In genomic region chr19:11382898-11383705, GRCh38 we compare ENCODE assay signal across 8 cellular contexts. TPM values are rescaled to one million over a fixed set of nuclear protein-coding genes. Genes with fewer than 3 reads are reported as not detected.
A peak's percentile ranks its signal among the peaks of the same experiment; 100 is the strongest.
DNase-seq lines count a peak whose midpoint lies in the region; ATAC-seq and TF ChIP-seq lines count a peak whose summit lies in the region.

No MANE protein-coding gene starts in this region.

- peaks cover 23% of the 10 kb centered on the region for H3K79me2 ChIP-seq in DOHH2 (ENCODE audit: control insufficient read depth, low read length)
- H3K79me2 ChIP-seq in MM.1S (ENCODE audit: low read length): peaks cover 4% of the 10 kb centered on the region; the same call in 1 of the 2 replicates

- H3K36me3 ChIP-seq in DOHH2 (ENCODE audit: control insufficient read depth, low read length) (peaks cover 12% of the 10 kb centered on the region), MM.1S (replicated peaks; ENCODE audit: insufficient read depth, low read length) (no peaks in the 10 kb centered on the region)
- H3K36me3 ChIP-seq in effector memory CD4-positive, alpha-beta T cell (ENCODE audit: control insufficient read depth, insufficient read depth, low read length): peaks cover 1% of the 10 kb centered on the region

- peak overlapping the region; percentile 70 for H3K4me2 ChIP-seq in DOHH2 (ENCODE audit: low read length)
- H3K4me2 ChIP-seq in MM.1S (ENCODE audit: low read depth, low read length): peak overlapping the region; percentile 72; the same call in 1 of the 2 replicates

- H3K4me1 Mint-ChIP-seq in mesothelial cell of epicardium (peaks cover 18% of the 10 kb centered on the region), type B pancreatic cell (ENCODE audit: unreplicated experiment) (peaks cover 19% of the 10 kb centered on the region)

- H3K27ac ChIP-seq in DOHH2 (ENCODE audit: low read depth, low read length) (no peak overlapping the region), MM.1S (ENCODE audit: low read length) (no peak overlapping the region)
- H3K27ac ChIP-seq in effector memory CD4-positive, alpha-beta T cell (ENCODE audit: insufficient read depth, low read length, poor library complexity, severe bottlenecking): no peak overlapping the region

- no peak for ATAC-seq in HG03280 (IDR thresholded peaks at IDR 0.05; ENCODE audit: unreplicated experiment)
- no peak for ATAC-seq in GM21737 (IDR thresholded peaks at IDR 0.05; ENCODE audit: unreplicated experiment)

- DNase-seq in MM.1S (no peak), UCSD-AML1 (lab: John Stamatoyannopoulos, UW; ENCODE audit: unreplicated experiment) (peak; percentile 77), mesothelial cell of epicardium (ENCODE audit: low spot score in 2 of 2, unreplicated experiment in 2 of 2) (no peak), type B pancreatic cell (ENCODE audit: extremely low spot score, unreplicated experiment) (no peak)
- DNase-seq in effector memory CD4-positive, alpha-beta T cell: no peak

- H3K9me3 ChIP-seq in DOHH2 (ENCODE audit: control insufficient read depth, insufficient read depth, low read length) (no peaks in the 10 kb centered on the region), MM.1S (replicated peaks; ENCODE audit: insufficient read depth, low read length) (no peaks in the 10 kb centered on the region)
- H3K9me3 ChIP-seq in effector memory CD4-positive, alpha-beta T cell (ENCODE audit: control insufficient read depth, low read length): no peaks in the 10 kb centered on the region

- H3K27me3 ChIP-seq in DOHH2 (ENCODE audit: control insufficient read depth, low read length) (peaks cover 6% of the 10 kb centered on the region; the same call in 1 of the 2 replicates), MM.1S (replicated peaks; ENCODE audit: insufficient read depth, low read length) (peaks cover 26% of the 10 kb centered on the region)
- H3K27me3 ChIP-seq in effector memory CD4-positive, alpha-beta T cell (replicated peaks; ENCODE audit: control insufficient read depth, insufficient read depth, low read length, poor library complexity, severe bottlenecking): peaks cover 13% of the 10 kb centered on the region

- no peaks in the 10 kb centered on the region for H3K9me3 Mint-ChIP-seq in mesothelial cell of epicardium
- H3K9me3 Mint-ChIP-seq in type B pancreatic cell: no peaks in the 10 kb centered on the region

- no peaks in the 10 kb centered on the region for H3K9me2 ChIP-seq in DOHH2 (replicated peaks; ENCODE audit: control insufficient read depth, low read length)
- no peaks in the 10 kb centered on the region for H3K9me2 ChIP-seq in MM.1S (replicated peaks; ENCODE audit: insufficient read depth, low read length)

- H3K9ac ChIP-seq in MM.1S (ENCODE audit: low read length): no peak overlapping the region

- TF ChIP-seq CTCF in DOHH2 (IDR thresholded peaks at IDR 0.05; ENCODE audit: low read depth, low read length, poor library complexity, severe bottlenecking) (peak; percentile 82), MM.1S (IDR thresholded peaks at IDR 0.05; ENCODE audit: low read length) (peak; percentile 45), mesothelial cell of epicardium (IDR thresholded peaks at IDR 0.05; ENCODE audit: unreplicated experiment) (peak; percentile 85), type B pancreatic cell (conservative IDR thresholded peaks at IDR 0.05) (peak; percentile 78)

- H3K4me1 ChIP-seq in DOHH2 (ENCODE audit: control insufficient read depth, low read length) (peaks cover 62% of the 10 kb centered on the region), MM.1S (ENCODE audit: low read length) (peaks cover 17% of the 10 kb centered on the region)
- H3K4me1 ChIP-seq in effector memory CD4-positive, alpha-beta T cell (ENCODE audit: control insufficient read depth, insufficient read depth, low read length, poor library complexity, severe bottlenecking): peaks cover 25% of the 10 kb centered on the region

- H3K27ac Mint-ChIP-seq in mesothelial cell of epicardium (no peak overlapping the region), type B pancreatic cell (peak overlapping the region; percentile 64)

- peak overlapping the region; percentile 84 for H3K4me3 Mint-ChIP-seq in mesothelial cell of epicardium
- peak overlapping the region; percentile 77 for H3K4me3 Mint-ChIP-seq in type B pancreatic cell

- H3K36me3 Mint-ChIP-seq in mesothelial cell of epicardium: no peaks in the 10 kb centered on the region
- no peaks in the 10 kb centered on the region for H3K36me3 Mint-ChIP-seq in type B pancreatic cell

- H3K4me3 ChIP-seq in DOHH2 (ENCODE audit: low read length) (peak overlapping the region; percentile 65), MM.1S (ENCODE audit: low read length) (peak overlapping the region; percentile 22; the same call in 1 of the 2 replicates)
- peak overlapping the region; percentile 35 for H3K4me3 ChIP-seq in effector memory CD4-positive, alpha-beta T cell (ENCODE audit: insufficient read depth, low read depth, low read length, poor library complexity, severe bottlenecking)

- H3F3A ChIP-seq in DOHH2 (ENCODE audit: control insufficient read depth, insufficient read depth): 0 out of 2 replicates have a peak, but pooled peaks cover 9% of the 10 kb centered on the region
- H3F3A ChIP-seq in MM.1S (ENCODE audit: insufficient read depth, low read length): peaks cover 20% of the 10 kb centered on the region; the same call in 1 of the 2 replicates

- no peak overlapping the region for H2AFZ ChIP-seq in MM.1S (ENCODE audit: low read length)

- no peaks in the 10 kb centered on the region for H4K20me1 ChIP-seq in DOHH2 (ENCODE audit: control insufficient read depth, insufficient read depth, low read depth, low read length)
- no peaks in the 10 kb centered on the region for H4K20me1 ChIP-seq in MM.1S (ENCODE audit: insufficient read depth, low read length)

- peaks cover 25% of the 10 kb centered on the region for H3K27me3 Mint-ChIP-seq in mesothelial cell of epicardium (ENCODE audit: low read depth)
- H3K27me3 Mint-ChIP-seq in type B pancreatic cell: peaks cover 17% of the 10 kb centered on the region

RNA-seq across cellular contexts. Expression of gene EPOR, which starts 1.0 kb away (rescaled TPM):
- total RNA-seq in mesothelial cell of epicardium (23.5 to 24.5 TPM (median 24.3 TPM) in 3 replicates), type B pancreatic cell (ENCODE audit: low replicate concordance) (9.2 and 11.4 TPM in 2 replicates)

RNA-seq across cellular contexts. Expression of gene SWSAP1, which starts 8.6 kb away (rescaled TPM):
- total RNA-seq in mesothelial cell of epicardium (2.7 to 2.9 TPM (median 2.8 TPM) in 3 replicates), type B pancreatic cell (ENCODE audit: low replicate concordance) (2.7 and 4.3 TPM in 2 replicates)

RNA-seq across cellular contexts. Expression of gene PLPPR2, which starts 27.9 kb away (rescaled TPM):
- total RNA-seq in mesothelial cell of epicardium: 18.9 to 21.4 TPM (median 20.4 TPM) in 3 replicates
- 11.1 and 15.9 TPM in 2 replicates for total RNA-seq in type B pancreatic cell (ENCODE audit: low replicate concordance)

RNA-seq across cellular contexts. Expression of gene RGL3, which starts 36.0 kb away (rescaled TPM):
- 80.8 to 84.8 TPM (median 82.6 TPM) in 3 replicates for total RNA-seq in mesothelial cell of epicardium
- 44.8 and 49.6 TPM in 2 replicates for total RNA-seq in type B pancreatic cell (ENCODE audit: low replicate concordance)

RNA-seq across cellular contexts. Expression of gene CCDC159, which starts 36.8 kb away (rescaled TPM):
- total RNA-seq in mesothelial cell of epicardium (29.6 to 34.9 TPM (median 34.2 TPM) in 3 replicates), type B pancreatic cell (ENCODE audit: low replicate concordance) (9.6 and 12.1 TPM in 2 replicates)
